In genomic region chr7:78499283-78499682, GRCh38 we compare ENCODE assay signal across 18 cellular contexts.
DNase-seq lines count a peak whose midpoint lies in the region; ATAC-seq and TF ChIP-seq lines count a peak whose summit lies in the region.
"Had no signal": no experiment of that assay in that cellular context is flagged by ENCODE, and none has a peak within 500 bp of the region (broad histone marks: within the 10 kb centered on the region; RNA-seq: fewer than 3 reads in every experiment).

No MANE protein-coding gene starts in this region.

- H3K27ac Mint-ChIP-seq in activated naive CD4-positive, alpha-beta T cell treated with anti-CD3 and anti-CD28 coated beads for 36 hours, result no peak overlapping the region
- H3K27ac Mint-ChIP-seq: CD4-positive, alpha-beta memory T cell had no signal

- no peaks in the 10 kb centered on the region for H3K36me3 Mint-ChIP-seq in activated naive CD4-positive, alpha-beta T cell treated with anti-CD3 and anti-CD28 coated beads for 36 hours (ENCODE audit: low read depth)
- H3K36me3 Mint-ChIP-seq: CD4-positive, alpha-beta memory T cell had no signal

- H3K4me3 Mint-ChIP-seq in activated naive CD4-positive, alpha-beta T cell treated with anti-CD3 and anti-CD28 coated beads for 36 hours, result no peak overlapping the region
- H3K4me3 Mint-ChIP-seq: CD4-positive, alpha-beta memory T cell had no signal

- CTCF ChIA-PET in activated naive CD4-positive, alpha-beta T cell treated with anti-CD3 and anti-CD28 coated beads for 36 hours (lab: Charles Lee), result no interaction called here

- H3K27me3 Mint-ChIP-seq in activated naive CD4-positive, alpha-beta T cell treated with anti-CD3 and anti-CD28 coated beads for 36 hours (ENCODE audit: low read depth), result no peaks in the 10 kb centered on the region
- H3K27me3 Mint-ChIP-seq: CD4-positive, alpha-beta memory T cell had no signal

- no peaks in the 10 kb centered on the region for H3K4me1 Mint-ChIP-seq in activated naive CD4-positive, alpha-beta T cell treated with anti-CD3 and anti-CD28 coated beads for 36 hours (ENCODE audit: low read depth)
- H3K4me1 Mint-ChIP-seq: CD4-positive, alpha-beta memory T cell had no signal

- peaks cover 3% of the 10 kb centered on the region for H3K9me3 Mint-ChIP-seq in activated naive CD4-positive, alpha-beta T cell treated with anti-CD3 and anti-CD28 coated beads for 36 hours

- H3K4me3 ChIP-seq in epithelial cell of esophagus (ENCODE audit: low read length), result no peak overlapping the region

- no peak for TF ChIP-seq CTCF in epithelial cell of esophagus (IDR thresholded peaks at IDR 0.05; ENCODE audit: insufficient read depth, low read depth, low read length, missing control alignments)

- no peak for ATAC-seq in left ventricle myocardium superior

- DNase-seq in EL (peak; percentile 26), NCI-H226 (peak; percentile 48), epithelial cell of esophagus (ENCODE audit: low read depth) (peak; percentile 8), renal cortical epithelial cell (ENCODE audit: low read depth) (peak; percentile 51), left ventricle myocardium superior (no peak), SIG-M5 treated with dmso at 0.1 percent for 504 hours (lab: John Stamatoyannopoulos, UW; ENCODE audit: unreplicated experiment) (no peak)
- no peak for DNase-seq in activated naive CD4-positive, alpha-beta T cell treated with anti-CD3 and anti-CD28 coated beads for 36 hours
- DNase-seq: BE2C; CD4-positive, alpha-beta memory T cell; DMS79; GDM1; Karpas-422; NCI-H1417; NCI-H1930; NCI-H2171 treated with DMSO at 0.1 percent for 48 hours; NCI-H510A; NCI-H82; SHP77 had no signal

- intact Hi-C loops in left ventricle myocardium superior (cut with micrococcal nuclease), result no loop called here
- intact Hi-C loops in activated naive CD4-positive, alpha-beta T cell treated with anti-CD3 and anti-CD28 coated beads for 36 hours (cut with micrococcal nuclease), result no loop called here

Comparison
In these comparisons a context has a peak if more than half of its experiments do, and no peak if none do; other contexts are left out.
1. DNase-seq: peak in EL (single experiment), NCI-H226 (single experiment), epithelial cell of esophagus (single experiment) and renal cortical epithelial cell (single experiment); none in left ventricle myocardium superior (single experiment), SIG-M5 treated with dmso at 0.1 percent for 504 hours (single experiment) and activated naive CD4-positive, alpha-beta T cell treated with anti-CD3 and anti-CD28 coated beads for 36 hours (single experiment).